ENCODE assay signal across 19 cellular contexts in the genomic region with DNA sequence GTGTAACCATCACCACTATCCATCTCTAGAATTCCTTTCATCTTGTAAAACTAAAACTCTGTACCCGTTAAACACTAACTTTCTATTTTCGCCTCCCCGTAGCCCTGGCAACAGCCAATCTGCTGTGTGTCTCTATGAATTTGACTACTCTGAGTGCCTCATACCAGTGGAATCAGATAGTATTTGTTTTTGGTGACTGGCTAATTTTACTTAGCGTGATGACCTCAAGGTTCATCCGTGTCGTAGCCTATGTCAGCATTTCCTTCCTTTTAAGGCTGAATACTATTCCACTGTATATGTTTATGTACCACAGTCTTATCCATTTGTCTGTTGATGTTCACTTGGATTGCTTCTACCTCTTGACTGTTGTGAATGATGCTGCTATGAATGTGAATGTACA. TPM values are rescaled to one million over a fixed set of nuclear protein-coding genes. Genes with fewer than 3 reads are reported as not detected.
"Had no signal": no experiment of that assay in that cellular context is flagged by ENCODE, and none has a peak within 500 bp of the region (broad histone marks: within the 10 kb centered on the region; RNA-seq: fewer than 3 reads in every experiment).

No MANE protein-coding gene starts in this region.

- DNase-seq: activated CD4-positive, alpha-beta memory T cell treated with anti-CD3 and anti-CD28 coated beads for 36 hours; activated CD4-positive, alpha-beta T cell treated with anti-CD3 and anti-CD28 coated beads for 36 hours; activated effector memory CD4-positive, alpha-beta T cell treated with anti-CD3 and anti-CD28 coated beads, Interleukin-2, amount 50 U/mL, for 16 hours; activated naive CD4-positive, alpha-beta T cell treated with anti-CD3 and anti-CD28 coated beads, Interleukin-2, amount 10 ng/mL, durations not matched to agents 7 days and 5 days; activated T-cell treated with anti-CD3 and anti-CD28 coated beads, Interleukin-2, amount 50 U/mL, for 72 hours; amygdala; effector CD4-positive, alpha-beta T cell; left lung; mesenchymal stem cell; mucosa of descending colon; naive thymus-derived CD4-positive, alpha-beta T cell; stimulated activated CD4-positive, alpha-beta T cell treated with anti-CD3 and anti-CD28 coated beads, Interleukin-4, amount 100 ng/mL, for 1 hour; stimulated activated naive CD4-positive, alpha-beta T cell treated with Interleukin-2 at 50 U/mL for 16 hours; T-helper 9 cell; upper lobe of left lung had no signal

- H3K27ac ChIP-seq: cardiac muscle cell, thoracic aorta had no signal

- H3K9me3 ChIP-seq: thoracic aorta, upper lobe of left lung had no signal

- H3K4me3 Mint-ChIP-seq: activated CD4-positive, alpha-beta memory T cell treated with anti-CD3 and anti-CD28 coated beads for 36 hours; activated CD4-positive, alpha-beta T cell treated with anti-CD3 and anti-CD28 coated beads for 36 hours; activated naive CD4-positive, alpha-beta T cell treated with anti-CD3 and anti-CD28 coated beads, Interleukin-2, amount 10 ng/mL, durations not matched to agents 7 days and 5 days; activated T-cell treated with anti-CD3 and anti-CD28 coated beads, Interleukin-2, amount 50 U/mL, for 72 hours; dendritic cell treated with granulocyte-macrophage colony-stimulating factor and Interleukin-4, amounts not matched to agents 40 ng/mL and 50 ng/mL, for 4 days; naive thymus-derived CD4-positive, alpha-beta T cell had no signal

- ATAC-seq: activated CD4-positive, alpha-beta T cell treated with anti-CD3 and anti-CD28 coated beads for 36 hours; activated T-cell treated with anti-CD3 and anti-CD28 coated beads, Interleukin-2, amount 50 U/mL, for 72 hours; left lung; mucosa of descending colon; naive thymus-derived CD4-positive, alpha-beta T cell had no signal

- H3K27ac Mint-ChIP-seq: activated CD4-positive, alpha-beta memory T cell treated with anti-CD3 and anti-CD28 coated beads for 36 hours; activated CD4-positive, alpha-beta T cell treated with anti-CD3 and anti-CD28 coated beads for 36 hours; activated naive CD4-positive, alpha-beta T cell treated with anti-CD3 and anti-CD28 coated beads, Interleukin-2, amount 10 ng/mL, durations not matched to agents 7 days and 5 days; activated T-cell treated with anti-CD3 and anti-CD28 coated beads, Interleukin-2, amount 50 U/mL, for 72 hours; dendritic cell treated with granulocyte-macrophage colony-stimulating factor and Interleukin-4, amounts not matched to agents 40 ng/mL and 50 ng/mL, for 4 days; naive thymus-derived CD4-positive, alpha-beta T cell; progenitor cell of endocrine pancreas had no signal

- H3K4me3 ChIP-seq: cardiac muscle cell, left lung, mucosa of descending colon, thoracic aorta, upper lobe of left lung had no signal

- H3K27me3 ChIP-seq: cardiac muscle cell, left lung, upper lobe of left lung had no signal

- H3K36me3 ChIP-seq: cardiac muscle cell, left lung, upper lobe of left lung had no signal

- H3K27me3 Mint-ChIP-seq: activated CD4-positive, alpha-beta memory T cell treated with anti-CD3 and anti-CD28 coated beads for 36 hours; activated CD4-positive, alpha-beta T cell treated with anti-CD3 and anti-CD28 coated beads for 36 hours; dendritic cell treated with granulocyte-macrophage colony-stimulating factor and Interleukin-4, amounts not matched to agents 40 ng/mL and 50 ng/mL, for 4 days; naive thymus-derived CD4-positive, alpha-beta T cell; progenitor cell of endocrine pancreas had no signal

RNA-seq across cellular contexts. Expression of a gene that starts 20.4 kb away (rescaled TPM):
- polyA plus RNA-seq: cardiac muscle cell; naive thymus-derived CD4-positive, alpha-beta T cell had no signal
